1 cellular context compared by ENCODE assay signal in the genomic region with DNA sequence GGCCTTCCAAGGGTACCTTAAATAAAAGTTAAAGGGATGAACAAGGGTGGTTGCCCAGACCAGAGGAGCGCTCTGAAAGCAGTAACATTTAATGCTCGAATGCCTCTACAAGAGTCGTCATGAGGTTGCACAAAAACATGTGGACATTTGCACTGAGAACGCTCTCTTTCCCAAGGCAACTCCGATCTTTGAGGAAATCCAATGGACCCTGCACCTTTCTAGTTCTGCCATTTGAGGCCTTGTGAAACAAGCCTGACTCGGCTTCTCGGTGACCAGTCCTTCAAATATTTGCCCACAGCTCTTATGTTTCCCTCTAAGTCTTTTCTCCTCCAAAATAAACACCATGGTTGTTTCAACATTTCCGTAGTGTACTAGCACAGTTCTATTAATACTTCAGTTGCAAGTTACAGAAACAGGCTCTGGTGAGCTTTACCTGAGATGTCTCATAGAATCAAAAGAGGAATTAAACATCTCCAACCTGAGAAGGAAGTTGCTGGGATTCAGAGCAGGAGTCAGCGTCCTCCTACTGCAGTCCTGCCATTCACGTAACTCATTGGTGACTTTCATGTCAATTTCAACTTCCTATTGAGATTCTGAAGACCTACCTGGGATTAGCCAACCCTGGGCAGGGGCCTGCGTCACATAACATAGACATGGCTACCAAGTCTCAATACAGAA.
TF ChIP-seq lines count a peak whose summit lies in the region.

No MANE protein-coding gene starts in this region.

TF ChIP-seq in HepG2, 621 proteins besides CTCF, POLR2A, EP300 and RAD21 (continued from another document and continues in another):
- TF ChIP-seq, protein P1, sequence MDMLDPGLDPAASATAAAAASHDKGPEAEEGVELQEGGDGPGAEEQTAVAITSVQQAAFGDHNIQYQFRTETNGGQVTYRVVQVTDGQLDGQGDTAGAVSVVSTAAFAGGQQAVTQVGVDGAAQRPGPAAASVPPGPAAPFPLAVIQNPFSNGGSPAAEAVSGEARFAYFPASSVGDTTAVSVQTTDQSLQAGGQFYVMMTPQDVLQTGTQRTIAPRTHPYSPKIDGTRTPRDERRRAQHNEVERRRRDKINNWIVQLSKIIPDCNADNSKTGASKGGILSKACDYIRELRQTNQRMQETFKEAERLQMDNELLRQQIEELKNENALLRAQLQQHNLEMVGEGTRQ (IDR thresholded peaks at IDR 0.05; ENCODE audit: low read depth, low read length): no peak
- TF ChIP-seq, protein P1 (CRISPR knock-in tag; IDR thresholded peaks at IDR 0.05; ENCODE audit: borderline replicate concordance): no peak
- TF ChIP-seq ZNF550 (CRISPR knock-in tag; IDR thresholded peaks at IDR 0.05; ENCODE audit: borderline replicate concordance): no peak
- TF ChIP-seq, protein P2, sequence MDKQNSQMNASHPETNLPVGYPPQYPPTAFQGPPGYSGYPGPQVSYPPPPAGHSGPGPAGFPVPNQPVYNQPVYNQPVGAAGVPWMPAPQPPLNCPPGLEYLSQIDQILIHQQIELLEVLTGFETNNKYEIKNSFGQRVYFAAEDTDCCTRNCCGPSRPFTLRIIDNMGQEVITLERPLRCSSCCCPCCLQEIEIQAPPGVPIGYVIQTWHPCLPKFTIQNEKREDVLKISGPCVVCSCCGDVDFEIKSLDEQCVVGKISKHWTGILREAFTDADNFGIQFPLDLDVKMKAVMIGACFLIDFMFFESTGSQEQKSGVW (CRISPR knock-in tag; IDR thresholded peaks at IDR 0.05; ENCODE audit: borderline replicate concordance): no peak
- TF ChIP-seq ZNF589 (CRISPR knock-in tag; conservative IDR thresholded peaks at IDR 0.05): no peak; the same call in 1 of the 2 replicates
- TF ChIP-seq, protein P3, sequence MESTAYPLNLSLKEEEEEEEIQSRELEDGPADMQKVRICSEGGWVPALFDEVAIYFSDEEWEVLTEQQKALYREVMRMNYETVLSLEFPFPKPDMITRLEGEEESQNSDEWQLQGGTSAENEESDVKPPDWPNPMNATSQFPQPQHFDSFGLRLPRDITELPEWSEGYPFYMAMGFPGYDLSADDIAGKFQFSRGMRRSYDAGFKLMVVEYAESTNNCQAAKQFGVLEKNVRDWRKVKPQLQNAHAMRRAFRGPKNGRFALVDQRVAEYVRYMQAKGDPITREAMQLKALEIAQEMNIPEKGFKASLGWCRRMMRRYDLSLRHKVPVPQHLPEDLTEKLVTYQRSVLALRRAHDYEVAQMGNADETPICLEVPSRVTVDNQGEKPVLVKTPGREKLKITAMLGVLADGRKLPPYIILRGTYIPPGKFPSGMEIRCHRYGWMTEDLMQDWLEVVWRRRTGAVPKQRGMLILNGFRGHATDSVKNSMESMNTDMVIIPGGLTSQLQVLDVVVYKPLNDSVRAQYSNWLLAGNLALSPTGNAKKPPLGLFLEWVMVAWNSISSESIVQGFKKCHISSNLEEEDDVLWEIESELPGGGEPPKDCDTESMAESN (CRISPR knock-in tag; conservative IDR thresholded peaks at IDR 0.05): no peak
- TF ChIP-seq ZFAT (CRISPR knock-in tag; conservative IDR thresholded peaks at IDR 0.05): no peak
- TF ChIP-seq, protein P4, sequence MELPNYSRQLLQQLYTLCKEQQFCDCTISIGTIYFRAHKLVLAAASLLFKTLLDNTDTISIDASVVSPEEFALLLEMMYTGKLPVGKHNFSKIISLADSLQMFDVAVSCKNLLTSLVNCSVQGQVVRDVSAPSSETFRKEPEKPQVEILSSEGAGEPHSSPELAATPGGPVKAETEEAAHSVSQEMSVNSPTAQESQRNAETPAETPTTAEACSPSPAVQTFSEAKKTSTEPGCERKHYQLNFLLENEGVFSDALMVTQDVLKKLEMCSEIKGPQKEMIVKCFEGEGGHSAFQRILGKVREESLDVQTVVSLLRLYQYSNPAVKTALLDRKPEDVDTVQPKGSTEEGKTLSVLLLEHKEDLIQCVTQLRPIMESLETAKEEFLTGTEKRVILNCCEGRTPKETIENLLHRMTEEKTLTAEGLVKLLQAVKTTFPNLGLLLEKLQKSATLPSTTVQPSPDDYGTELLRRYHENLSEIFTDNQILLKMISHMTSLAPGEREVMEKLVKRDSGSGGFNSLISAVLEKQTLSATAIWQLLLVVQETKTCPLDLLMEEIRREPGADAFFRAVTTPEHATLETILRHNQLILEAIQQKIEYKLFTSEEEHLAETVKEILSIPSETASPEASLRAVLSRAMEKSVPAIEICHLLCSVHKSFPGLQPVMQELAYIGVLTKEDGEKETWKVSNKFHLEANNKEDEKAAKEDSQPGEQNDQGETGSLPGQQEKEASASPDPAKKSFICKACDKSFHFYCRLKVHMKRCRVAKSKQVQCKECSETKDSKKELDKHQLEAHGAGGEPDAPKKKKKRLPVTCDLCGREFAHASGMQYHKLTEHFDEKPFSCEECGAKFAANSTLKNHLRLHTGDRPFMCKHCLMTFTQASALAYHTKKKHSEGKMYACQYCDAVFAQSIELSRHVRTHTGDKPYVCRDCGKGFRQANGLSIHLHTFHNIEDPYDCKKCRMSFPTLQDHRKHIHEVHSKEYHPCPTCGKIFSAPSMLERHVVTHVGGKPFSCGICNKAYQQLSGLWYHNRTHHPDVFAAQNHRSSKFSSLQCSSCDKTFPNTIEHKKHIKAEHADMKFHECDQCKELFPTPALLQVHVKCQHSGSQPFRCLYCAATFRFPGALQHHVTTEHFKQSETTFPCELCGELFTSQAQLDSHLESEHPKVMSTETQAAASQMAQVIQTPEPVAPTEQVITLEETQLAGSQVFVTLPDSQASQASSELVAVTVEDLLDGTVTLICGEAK (IDR thresholded peaks at IDR 0.05): no peak
- TF ChIP-seq, protein P4 (CRISPR knock-in tag; IDR thresholded peaks at IDR 0.05): no peak
- no peak for TF ChIP-seq RELA (CRISPR knock-in tag; IDR thresholded peaks at IDR 0.05)
- TF ChIP-seq REL (CRISPR knock-in tag; conservative IDR thresholded peaks at IDR 0.05): no peak
- TF ChIP-seq CEBPG (CRISPR knock-in tag; IDR thresholded peaks at IDR 0.05): peak; percentile 82
- TF ChIP-seq, protein P5, sequence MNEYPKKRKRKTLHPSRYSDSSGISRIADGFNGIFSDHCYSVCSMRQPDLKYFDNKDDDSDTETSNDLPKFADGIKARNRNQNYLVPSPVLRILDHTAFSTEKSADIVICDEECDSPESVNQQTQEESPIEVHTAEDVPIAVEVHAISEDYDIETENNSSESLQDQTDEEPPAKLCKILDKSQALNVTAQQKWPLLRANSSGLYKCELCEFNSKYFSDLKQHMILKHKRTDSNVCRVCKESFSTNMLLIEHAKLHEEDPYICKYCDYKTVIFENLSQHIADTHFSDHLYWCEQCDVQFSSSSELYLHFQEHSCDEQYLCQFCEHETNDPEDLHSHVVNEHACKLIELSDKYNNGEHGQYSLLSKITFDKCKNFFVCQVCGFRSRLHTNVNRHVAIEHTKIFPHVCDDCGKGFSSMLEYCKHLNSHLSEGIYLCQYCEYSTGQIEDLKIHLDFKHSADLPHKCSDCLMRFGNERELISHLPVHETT (CRISPR knock-in tag; conservative IDR thresholded peaks at IDR 0.05): no peak
- TF ChIP-seq NFATC3 (CRISPR knock-in tag; IDR thresholded peaks at IDR 0.05): no peak
- TF ChIP-seq PPARG (CRISPR knock-in tag; conservative IDR thresholded peaks at IDR 0.05): peak; percentile 60; the same call in 1 of the 2 replicates
- TF ChIP-seq, protein P6, sequence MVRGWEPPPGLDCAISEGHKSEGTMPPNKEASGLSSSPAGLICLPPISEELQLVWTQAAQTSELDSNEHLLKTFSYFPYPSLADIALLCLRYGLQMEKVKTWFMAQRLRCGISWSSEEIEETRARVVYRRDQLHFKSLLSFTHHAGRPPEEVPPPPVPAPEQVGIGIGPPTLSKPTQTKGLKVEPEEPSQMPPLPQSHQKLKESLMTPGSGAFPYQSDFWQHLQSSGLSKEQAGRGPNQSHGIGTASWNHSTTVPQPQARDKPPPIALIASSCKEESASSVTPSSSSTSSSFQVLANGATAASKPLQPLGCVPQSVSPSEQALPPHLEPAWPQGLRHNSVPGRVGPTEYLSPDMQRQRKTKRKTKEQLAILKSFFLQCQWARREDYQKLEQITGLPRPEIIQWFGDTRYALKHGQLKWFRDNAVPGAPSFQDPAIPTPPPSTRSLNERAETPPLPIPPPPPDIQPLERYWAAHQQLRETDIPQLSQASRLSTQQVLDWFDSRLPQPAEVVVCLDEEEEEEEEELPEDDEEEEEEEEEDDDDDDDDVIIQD (CRISPR knock-in tag; IDR thresholded peaks at IDR 0.05; ENCODE audit: low read depth): peak; percentile 81; the same call in 1 of the 2 replicates
- no peak for TF ChIP-seq ZNF451 (CRISPR knock-in tag; IDR thresholded peaks at IDR 0.05)
- TF ChIP-seq RFX3 (CRISPR knock-in tag; IDR thresholded peaks at IDR 0.05): 0 out of 2 replicates have a peak, but pooled peaks have one; percentile 14
- TF ChIP-seq, protein P7, sequence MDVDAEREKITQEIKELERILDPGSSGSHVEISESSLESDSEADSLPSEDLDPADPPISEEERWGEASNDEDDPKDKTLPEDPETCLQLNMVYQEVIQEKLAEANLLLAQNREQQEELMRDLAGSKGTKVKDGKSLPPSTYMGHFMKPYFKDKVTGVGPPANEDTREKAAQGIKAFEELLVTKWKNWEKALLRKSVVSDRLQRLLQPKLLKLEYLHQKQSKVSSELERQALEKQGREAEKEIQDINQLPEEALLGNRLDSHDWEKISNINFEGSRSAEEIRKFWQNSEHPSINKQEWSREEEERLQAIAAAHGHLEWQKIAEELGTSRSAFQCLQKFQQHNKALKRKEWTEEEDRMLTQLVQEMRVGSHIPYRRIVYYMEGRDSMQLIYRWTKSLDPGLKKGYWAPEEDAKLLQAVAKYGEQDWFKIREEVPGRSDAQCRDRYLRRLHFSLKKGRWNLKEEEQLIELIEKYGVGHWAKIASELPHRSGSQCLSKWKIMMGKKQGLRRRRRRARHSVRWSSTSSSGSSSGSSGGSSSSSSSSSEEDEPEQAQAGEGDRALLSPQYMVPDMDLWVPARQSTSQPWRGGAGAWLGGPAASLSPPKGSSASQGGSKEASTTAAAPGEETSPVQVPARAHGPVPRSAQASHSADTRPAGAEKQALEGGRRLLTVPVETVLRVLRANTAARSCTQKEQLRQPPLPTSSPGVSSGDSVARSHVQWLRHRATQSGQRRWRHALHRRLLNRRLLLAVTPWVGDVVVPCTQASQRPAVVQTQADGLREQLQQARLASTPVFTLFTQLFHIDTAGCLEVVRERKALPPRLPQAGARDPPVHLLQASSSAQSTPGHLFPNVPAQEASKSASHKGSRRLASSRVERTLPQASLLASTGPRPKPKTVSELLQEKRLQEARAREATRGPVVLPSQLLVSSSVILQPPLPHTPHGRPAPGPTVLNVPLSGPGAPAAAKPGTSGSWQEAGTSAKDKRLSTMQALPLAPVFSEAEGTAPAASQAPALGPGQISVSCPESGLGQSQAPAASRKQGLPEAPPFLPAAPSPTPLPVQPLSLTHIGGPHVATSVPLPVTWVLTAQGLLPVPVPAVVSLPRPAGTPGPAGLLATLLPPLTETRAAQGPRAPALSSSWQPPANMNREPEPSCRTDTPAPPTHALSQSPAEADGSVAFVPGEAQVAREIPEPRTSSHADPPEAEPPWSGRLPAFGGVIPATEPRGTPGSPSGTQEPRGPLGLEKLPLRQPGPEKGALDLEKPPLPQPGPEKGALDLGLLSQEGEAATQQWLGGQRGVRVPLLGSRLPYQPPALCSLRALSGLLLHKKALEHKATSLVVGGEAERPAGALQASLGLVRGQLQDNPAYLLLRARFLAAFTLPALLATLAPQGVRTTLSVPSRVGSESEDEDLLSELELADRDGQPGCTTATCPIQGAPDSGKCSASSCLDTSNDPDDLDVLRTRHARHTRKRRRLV (CRISPR knock-in tag; IDR thresholded peaks at IDR 0.05): no peak
- no peak for TF ChIP-seq CREB1 (IDR thresholded peaks at IDR 0.05)
- 0 out of 2 replicates have a peak, but pooled peaks have one; percentile 36 for TF ChIP-seq CREB1 (CRISPR knock-in tag; IDR thresholded peaks at IDR 0.05)
- no peak for TF ChIP-seq CCAR2 (optimal IDR thresholded peaks at IDR 0.05; ENCODE audit: low read depth, low read length)
- no peak for TF ChIP-seq ZSCAN25 (CRISPR knock-in tag; IDR thresholded peaks at IDR 0.05)
- no peak for TF ChIP-seq SOX6 (IDR thresholded peaks at IDR 0.05)
- TF ChIP-seq SOX6 (CRISPR knock-in tag; IDR thresholded peaks at IDR 0.05): peak; percentile 89
- no peak for TF ChIP-seq ZNF569 (CRISPR knock-in tag; IDR thresholded peaks at IDR 0.05; ENCODE audit: borderline replicate concordance)
- TF ChIP-seq, protein P8, sequence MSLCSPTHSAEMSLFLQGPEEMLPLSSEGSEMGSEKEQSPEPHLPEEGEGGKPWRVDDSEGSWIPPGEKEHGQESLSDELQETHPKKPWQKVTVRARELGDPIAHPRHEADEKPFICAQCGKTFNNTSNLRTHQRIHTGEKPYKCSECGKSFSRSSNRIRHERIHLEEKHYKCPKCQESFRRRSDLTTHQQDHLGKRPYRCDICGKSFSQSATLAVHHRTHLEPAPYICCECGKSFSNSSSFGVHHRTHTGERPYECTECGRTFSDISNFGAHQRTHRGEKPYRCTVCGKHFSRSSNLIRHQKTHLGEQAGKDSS (CRISPR knock-in tag; IDR thresholded peaks at IDR 0.05; ENCODE audit: borderline replicate concordance, low read depth): 0 out of 2 replicates have a peak, but pooled peaks have one; percentile 20
